ENCODE assay signal across 9 cellular contexts in genomic region chr21:42570841-42571387, GRCh38. TPM values are rescaled to one million over a fixed set of nuclear protein-coding genes. Genes with fewer than 3 reads are reported as not detected.
DNase-seq lines count a peak whose midpoint lies in the region; ATAC-seq and TF ChIP-seq lines count a peak whose summit lies in the region.
"Had no signal": no experiment of that assay in that cellular context is flagged by ENCODE, and none has a peak within 500 bp of the region (broad histone marks: within the 10 kb centered on the region; RNA-seq: fewer than 3 reads in every experiment).

No MANE protein-coding gene starts in this region.

- H3K27ac Mint-ChIP-seq in neural crest cell (ENCODE audit: unreplicated experiment): peak overlapping the region; percentile 92
- H3K27ac Mint-ChIP-seq in activated CD4-positive, alpha-beta T cell treated with anti-CD3 and anti-CD28 coated beads, Interleukin-2, amount 10 ng/mL, durations not matched to agents 7 days and 5 days: no peak overlapping the region

- no peaks in the 10 kb centered on the region for H3K27me3 Mint-ChIP-seq in neural crest cell (ENCODE audit: low read depth)
- no peaks in the 10 kb centered on the region for H3K27me3 Mint-ChIP-seq in activated CD4-positive, alpha-beta T cell treated with anti-CD3 and anti-CD28 coated beads, Interleukin-2, amount 10 ng/mL, durations not matched to agents 7 days and 5 days

- H3K79me2 ChIP-seq in GM23248 (ENCODE audit: insufficient read depth): no peaks in the 10 kb centered on the region

- H3K36me3 ChIP-seq in body of pancreas (replicated peaks in 1 of 2; ENCODE audit: insufficient read depth in 1 of 2, low read depth in 2 of 2) (peaks cover 0 to 5% of the 10 kb centered on the region in 2 donors), GM23248 (ENCODE audit: low read depth) (no peaks in the 10 kb centered on the region)

- no peaks in the 10 kb centered on the region for H3K9me2 ChIP-seq in GM23248 (ENCODE audit: insufficient read depth)

- POLR2A ChIA-PET in activated CD4-positive, alpha-beta T cell treated with anti-CD3 and anti-CD28 coated beads, Interleukin-2, amount 10 ng/mL, durations not matched to agents 7 days and 5 days (lab: Charles Lee): no interaction called here

- H2AFZ ChIP-seq in GM23248: no peak overlapping the region

- H3K9me3 ChIP-seq in body of pancreas: no peaks in the 10 kb centered on the region
- no peaks in the 10 kb centered on the region for H3K9me3 ChIP-seq in GM23248 (ENCODE audit: low read depth)

- in situ Hi-C loops in GM23248 (cut with MboI): no loop called here

- H3F3A ChIP-seq in GM23248 (ENCODE audit: insufficient read depth): no peaks in the 10 kb centered on the region

- H3K27me3 ChIP-seq in body of pancreas: no peaks in the 10 kb centered on the region
- no peaks in the 10 kb centered on the region for H3K27me3 ChIP-seq in GM23248 (replicated peaks; ENCODE audit: insufficient read depth)

- no peak for TF ChIP-seq POLR2A in body of pancreas (IDR thresholded peaks at IDR 0.05)

- H3K4me1 Mint-ChIP-seq in neural crest cell: peaks cover 24% of the 10 kb centered on the region
- H3K4me1 Mint-ChIP-seq in activated CD4-positive, alpha-beta T cell treated with anti-CD3 and anti-CD28 coated beads, Interleukin-2, amount 10 ng/mL, durations not matched to agents 7 days and 5 days: peaks cover 2% of the 10 kb centered on the region

- DNase-seq in COR-L47 (lab: John Stamatoyannopoulos, UW) (peak; percentile 96), NCI-H1105 (lab: John Stamatoyannopoulos, UW) (peak; percentile 67), body of pancreas (peak; percentile 12 to 30 (median 22)), neural crest cell (ENCODE audit: low read depth, low spot score) (peak; percentile 54), NCI-H2171 treated with DMSO at 0.1 percent for 48 hours (lab: John Stamatoyannopoulos, UW) (no peak), GM23248 (no peak)
- no peak for DNase-seq in activated CD4-positive, alpha-beta T cell treated with anti-CD3 and anti-CD28 coated beads, Interleukin-2, amount 10 ng/mL, durations not matched to agents 7 days and 5 days

- no peak overlapping the region for H3K4me3 ChIP-seq in body of pancreas
- H3K4me3 ChIP-seq in GM23248: no peak overlapping the region

- H4K20me1 ChIP-seq in GM23248 (ENCODE audit: insufficient read depth): no peaks in the 10 kb centered on the region

- H3K4me2 ChIP-seq in GM23248 (ENCODE audit: unreplicated experiment): no peak overlapping the region

- H3K4me3 Mint-ChIP-seq in neural crest cell: no peak overlapping the region
- no peak overlapping the region for H3K4me3 Mint-ChIP-seq in activated CD4-positive, alpha-beta T cell treated with anti-CD3 and anti-CD28 coated beads, Interleukin-2, amount 10 ng/mL, durations not matched to agents 7 days and 5 days

- WGBS in body of pancreas, 2 donors: 82 to 89% methylated on average over 15 to 20 of the region's 20 CpGs
- 77 to 81% methylated on average over 20 of the region's 20 CpGs for WGBS in GM23248 (ENCODE audit: low coverage in 1 of 2, low lambda C conversion rate in 2 of 2, missing lambda C conversion rate in 2 of 2), 2 experiments

- intact Hi-C loops in body of pancreas (cut with DNase I): no loop called here

- no peak overlapping the region for H3K9ac ChIP-seq in GM23248

- TF ChIP-seq CTCF in body of pancreas (IDR thresholded peaks at IDR 0.05) (no peak), neural crest cell (conservative IDR thresholded peaks at IDR 0.05) (no peak)

- CTCF ChIA-PET in activated CD4-positive, alpha-beta T cell treated with anti-CD3 and anti-CD28 coated beads, Interleukin-2, amount 10 ng/mL, durations not matched to agents 7 days and 5 days (lab: Charles Lee): interaction anchor here (0.5 to 0.6 kb wide), 2 partner anchors 204 to 395 kb away, joined by 3 read pairs; no protein-coding TSS in a partner anchor

- H3K4me1 ChIP-seq in body of pancreas (no peaks in the 10 kb centered on the region), GM23248 (ENCODE audit: insufficient read depth) (no peaks in the 10 kb centered on the region)
- H3K4me1 ChIP-seq: Caco-2 had no signal

- peaks cover 3% of the 10 kb centered on the region for H3K36me3 Mint-ChIP-seq in neural crest cell (ENCODE audit: low read depth)
- H3K36me3 Mint-ChIP-seq in activated CD4-positive, alpha-beta T cell treated with anti-CD3 and anti-CD28 coated beads, Interleukin-2, amount 10 ng/mL, durations not matched to agents 7 days and 5 days (ENCODE audit: low read depth): peaks cover 24% of the 10 kb centered on the region

- peak; percentile 27 for ATAC-seq in body of pancreas
- no peak for ATAC-seq in GM18868 (IDR thresholded peaks at IDR 0.05; ENCODE audit: unreplicated experiment)

- no peaks in the 10 kb centered on the region for H3K9me3 Mint-ChIP-seq in neural crest cell
- H3K9me3 Mint-ChIP-seq in activated CD4-positive, alpha-beta T cell treated with anti-CD3 and anti-CD28 coated beads, Interleukin-2, amount 10 ng/mL, durations not matched to agents 7 days and 5 days: peaks cover 2% of the 10 kb centered on the region

- no peak overlapping the region for H3K27ac ChIP-seq in body of pancreas
- H3K27ac ChIP-seq in GM23248: no peak overlapping the region

RNA-seq across cellular contexts. Expression of gene SLC37A1, which starts 57.3 kb away (rescaled TPM):
- total RNA-seq in body of pancreas: 10 to 100 TPM in 1 of 2 donors, 1 to 10 TPM in 1; 6.3 to 16.3 TPM
- total RNA-seq in neural crest cell: 9.1 and 9.9 TPM in 2 replicates
- 10 to 100 TPM; 19.2 to 20.2 TPM for total RNA-seq in activated CD4-positive, alpha-beta T cell treated with anti-CD3 and anti-CD28 coated beads, Interleukin-2, amount 10 ng/mL, durations not matched to agents 7 days and 5 days
- not detected in 2 replicates for total RNA-seq in GM23248 (2014; rRNA removed; shearing (Covaris generic))
- 0.23 TPM in 1 of 2 replicates, not detected in the other for polyA plus RNA-seq in GM23248 (2016; fragmentation: Nextera tagmentation; extraction: Ambion mirVana)

Comparison
In these comparisons a context has a peak if more than half of its experiments do, and no peak if none do; other contexts are left out.
1. DNase-seq: peak in COR-L47 (single experiment), NCI-H1105 (single experiment), body of pancreas (4 of 4) and neural crest cell (single experiment); none in activated CD4-positive, alpha-beta T cell treated with anti-CD3 and anti-CD28 coated beads, Interleukin-2, amount 10 ng/mL, durations not matched to agents 7 days and 5 days (single experiment), NCI-H2171 treated with DMSO at 0.1 percent for 48 hours (single experiment) and GM23248 (single experiment).